8 cellular contexts compared by ENCODE assay signal in the genomic region with DNA sequence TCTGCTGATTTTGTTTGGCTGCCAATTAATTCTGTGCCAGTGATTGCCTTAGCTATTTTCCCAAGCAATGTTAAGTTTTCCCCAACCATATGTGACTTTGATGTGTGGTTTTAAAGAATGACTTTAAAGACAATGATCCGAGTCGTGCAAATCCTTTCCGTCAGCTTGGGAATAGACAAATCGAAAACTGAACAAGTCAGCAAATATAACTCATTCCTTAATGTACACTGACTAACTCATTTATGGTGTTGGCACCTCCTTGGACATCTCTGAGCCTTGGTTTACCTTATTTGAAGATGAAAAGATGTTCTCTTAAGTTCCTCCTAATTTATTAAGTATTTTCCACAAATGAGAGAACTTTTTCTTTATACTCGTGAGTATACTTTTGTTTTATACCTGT.
"Had no signal": no experiment of that assay in that cellular context is flagged by ENCODE, and none has a peak within 500 bp of the region (broad histone marks: within the 10 kb centered on the region; RNA-seq: fewer than 3 reads in every experiment).

No MANE protein-coding gene starts in this region.

- DNase-seq: GDM1, GF-D8 had no signal

- ATAC-seq: GM12878 had no signal

- FAIRE-seq: G401.6, GM12878, GM12891, GM12892, GM18507, GM19239 had no signal

- H3K4me3 ChIP-seq: GM12878 had no signal
